Comparison of ENCODE assay signal across 8 cellular contexts in the genomic region with DNA sequence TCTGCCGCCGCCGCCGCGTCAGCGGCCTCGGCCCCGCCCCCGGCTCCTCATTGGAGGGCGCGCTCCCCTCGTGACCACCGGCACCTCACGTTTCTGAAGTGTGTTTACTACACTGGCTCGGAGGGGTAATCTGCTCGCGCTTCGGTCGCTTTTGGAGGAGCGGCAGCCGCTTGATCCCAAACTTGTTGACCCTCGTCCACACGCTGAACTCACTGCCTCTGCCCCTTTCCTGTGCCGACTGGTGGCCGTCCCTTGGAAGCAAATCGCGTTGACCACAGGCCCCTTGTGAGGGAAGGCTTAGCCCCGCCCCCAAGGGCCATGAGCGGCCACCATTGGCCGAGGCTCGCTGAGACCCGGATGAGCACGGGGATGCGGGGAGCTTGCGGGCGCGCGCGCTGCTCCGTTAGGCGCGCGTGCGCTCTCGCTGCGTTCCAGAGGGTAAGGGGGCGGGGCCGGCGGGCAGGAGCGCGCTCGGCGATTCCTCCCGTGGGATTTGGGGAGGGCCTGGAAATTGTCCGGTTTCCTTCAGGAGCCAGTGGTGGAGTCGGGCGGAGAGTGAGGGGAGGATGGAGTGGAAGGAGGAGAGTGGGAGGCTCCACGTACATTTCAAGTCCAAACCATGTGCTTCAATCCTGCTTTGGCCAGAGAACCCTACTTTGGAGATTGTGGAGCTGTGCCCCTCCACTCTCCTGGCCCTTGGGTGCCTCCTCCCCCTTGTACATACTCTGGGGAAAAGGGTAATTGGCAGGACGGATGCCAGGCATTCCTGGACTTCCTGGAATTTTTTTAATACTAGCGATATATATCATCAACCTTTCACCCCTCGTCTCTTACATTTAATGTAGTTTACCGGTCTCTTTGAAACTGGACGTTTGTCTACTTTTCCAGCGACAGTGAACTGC. TPM values are rescaled to one million over a fixed set of nuclear protein-coding genes. Genes with fewer than 3 reads are reported as not detected.
A peak's percentile ranks its signal among the peaks of the same experiment; 100 is the strongest.
DNase-seq lines count a peak whose midpoint lies in the region; ATAC-seq and TF ChIP-seq lines count a peak whose summit lies in the region.

A gene (minus strand): TSS at position 3 of the 902 bp plus-strand sequence. CDS start 588 bp downstream, outside the sequence.

- no peaks in the 10 kb centered on the region for H3K27me3 ChIP-seq in BE2C
- H3K27me3 ChIP-seq in ectodermal cell (ENCODE audit: control insufficient read depth, insufficient read depth, low read length, poor library complexity, severe bottlenecking): no peaks in the 10 kb centered on the region

- peaks cover 5% of the 10 kb centered on the region for H3K4me1 Mint-ChIP-seq in activated CD8-positive, alpha-beta T cell treated with anti-CD3 and anti-CD28 coated beads, Interleukin-2, amount 10 ng/mL, durations not matched to agents 7 days and 5 days (ENCODE audit: low read depth)

- CTCF ChIA-PET in activated CD8-positive, alpha-beta T cell treated with anti-CD3 and anti-CD28 coated beads, Interleukin-2, amount 10 ng/mL, durations not matched to agents 7 days and 5 days (lab: Charles Lee): interaction anchor here (0.8 to 6.6 kb wide), 4 partner anchors 11 to 309 kb away, joined by 3 to 65 read pairs (median 4); no protein-coding TSS in a partner anchor

- TF ChIP-seq POLR2A in lower leg skin (IDR thresholded peaks at IDR 0.05): no peak

- 6% methylated on average over 64 of the region's 64 CpGs for WGBS in ectodermal cell, 2 experiments
- WGBS in lower leg skin, 2 donors: 2% methylated on average over 45 to 52 of the region's 64 CpGs

- peaks cover 5% of the 10 kb centered on the region; the same call in 1 of the 2 replicates for H3K4me1 ChIP-seq in BE2C
- H3K4me1 ChIP-seq in ectodermal cell (ENCODE audit: control insufficient read depth, insufficient read depth, low read length): peaks cover 7% of the 10 kb centered on the region

- intact Hi-C loops in lower leg skin (cut with DNase I; ENCODE audit: low total_unique reads): no loop called here

- no peak for TF ChIP-seq CTCF in BE2C (IDR thresholded peaks at IDR 0.05; ENCODE audit: low read depth, low read length)
- TF ChIP-seq CTCF in lower leg skin (IDR thresholded peaks at IDR 0.05): no peak

- H3K27ac Mint-ChIP-seq in activated CD8-positive, alpha-beta T cell treated with anti-CD3 and anti-CD28 coated beads, Interleukin-2, amount 10 ng/mL, durations not matched to agents 7 days and 5 days: no peak within 1 kb of the TSS

- no peak within 1 kb of the TSS for H3K4me3 Mint-ChIP-seq in activated CD8-positive, alpha-beta T cell treated with anti-CD3 and anti-CD28 coated beads, Interleukin-2, amount 10 ng/mL, durations not matched to agents 7 days and 5 days

- peak; percentile 92 for ATAC-seq in GM19395 (IDR thresholded peaks at IDR 0.05; ENCODE audit: unreplicated experiment)
- ATAC-seq in HG03565 (IDR thresholded peaks at IDR 0.05; ENCODE audit: unreplicated experiment): peak; percentile 63
- peak; percentile 89 for ATAC-seq in activated CD8-positive, alpha-beta T cell treated with anti-CD3 and anti-CD28 coated beads, Interleukin-2, amount 10 ng/mL, durations not matched to agents 7 days and 5 days

- no peaks in the 10 kb centered on the region for H3K9me3 Mint-ChIP-seq in activated CD8-positive, alpha-beta T cell treated with anti-CD3 and anti-CD28 coated beads, Interleukin-2, amount 10 ng/mL, durations not matched to agents 7 days and 5 days (ENCODE audit: insufficient read depth)

- H3K36me3 Mint-ChIP-seq in activated CD8-positive, alpha-beta T cell treated with anti-CD3 and anti-CD28 coated beads, Interleukin-2, amount 10 ng/mL, durations not matched to agents 7 days and 5 days (ENCODE audit: low read depth): no peaks in the 10 kb centered on the region

- peak; percentile 98 for DNase-seq in BE2C
- DNase-seq in NCI-H82 treated with DMSO at 0.1 percent for 48 hours (lab: John Stamatoyannopoulos, UW; ENCODE audit: unreplicated experiment): peak; percentile 85
- DNase-seq in activated CD8-positive, alpha-beta T cell treated with anti-CD3 and anti-CD28 coated beads, Interleukin-2, amount 10 ng/mL, durations not matched to agents 7 days and 5 days: peak; percentile 94
- DNase-seq in lower leg skin (ENCODE audit: low spot score in 2 of 2): peak; percentile 92 to 99
- peak; percentile 94 for DNase-seq in stimulated activated CD4-positive, alpha-beta T cell treated with anti-CD3 and anti-CD28 coated beads, Interleukin-4, amount 100 ng/mL, for 24 hours

- peak within 1 kb of the TSS; percentile 90 for H3K4me3 ChIP-seq in BE2C (ENCODE audit: low read depth, low read length)
- peak within 1 kb of the TSS; percentile 84 for H3K4me3 ChIP-seq in ectodermal cell (ENCODE audit: insufficient read depth, low read depth, low read length)
- H3K4me3 ChIP-seq in lower leg skin (ENCODE audit: low read depth, poor library complexity, severe bottlenecking): peak within 1 kb of the TSS; percentile 74

- POLR2A ChIA-PET in activated CD8-positive, alpha-beta T cell treated with anti-CD3 and anti-CD28 coated beads, Interleukin-2, amount 10 ng/mL, durations not matched to agents 7 days and 5 days (lab: Charles Lee): interaction anchor here (0.6 to 2.2 kb wide), 4 partner anchors 11 to 386 kb away, joined by 3 to 9 read pairs (median 4); no protein-coding TSS in a partner anchor

- H3K27me3 Mint-ChIP-seq in activated CD8-positive, alpha-beta T cell treated with anti-CD3 and anti-CD28 coated beads, Interleukin-2, amount 10 ng/mL, durations not matched to agents 7 days and 5 days (ENCODE audit: low read depth): peaks cover 9% of the 10 kb centered on the region

- H3K27ac ChIP-seq in ectodermal cell (ENCODE audit: insufficient read depth, low read depth, low read length, poor library complexity, severe bottlenecking): peak within 1 kb of the TSS; percentile 97

- H3K36me3 ChIP-seq in BE2C: no peaks in the 10 kb centered on the region
- H3K36me3 ChIP-seq in ectodermal cell (ENCODE audit: control insufficient read depth, insufficient read depth, low read length): no peaks in the 10 kb centered on the region

- H3K9me3 ChIP-seq in BE2C (no peaks in the 10 kb centered on the region), ectodermal cell (ENCODE audit: control insufficient read depth, low read length) (no peaks in the 10 kb centered on the region)

RNA-seq across cellular contexts. Expression of the gene that starts here (rescaled TPM):
- 16.5 TPM for polyA plus RNA-seq in BE2C (2012; ENCODE audit: insufficient read depth, insufficient read length, low read depth)
- total RNA-seq in activated CD8-positive, alpha-beta T cell treated with anti-CD3 and anti-CD28 coated beads, Interleukin-2, amount 10 ng/mL, durations not matched to agents 7 days and 5 days: 10 to 100 TPM; 13.5 to 15.7 TPM
- polyA plus RNA-seq in ectodermal cell (2013, experiment 1 of 4): 31.2 TPM
- 29.2 TPM for polyA plus RNA-seq in ectodermal cell (2013, experiment 2 of 4)
- polyA plus RNA-seq in ectodermal cell (2013, experiment 3 of 4): 27.3 TPM
- polyA plus RNA-seq in ectodermal cell (2013, experiment 4 of 4): 32.6 TPM
- 10 to 100 TPM in 2 of 4 donors, 1 to 10 TPM in 2; 7.8 to 39.1 (median 10.1) TPM for total RNA-seq in lower leg skin

Comparison
In these comparisons a context has a peak if more than half of its experiments do, and no peak if none do; other contexts are left out.
1. Peak in every context shown above with its lines: DNase-seq, ATAC-seq, H3K4me3 ChIP-seq and H3K27ac ChIP-seq.